ENCODE assay signal across 1 cellular context in the genomic region with DNA sequence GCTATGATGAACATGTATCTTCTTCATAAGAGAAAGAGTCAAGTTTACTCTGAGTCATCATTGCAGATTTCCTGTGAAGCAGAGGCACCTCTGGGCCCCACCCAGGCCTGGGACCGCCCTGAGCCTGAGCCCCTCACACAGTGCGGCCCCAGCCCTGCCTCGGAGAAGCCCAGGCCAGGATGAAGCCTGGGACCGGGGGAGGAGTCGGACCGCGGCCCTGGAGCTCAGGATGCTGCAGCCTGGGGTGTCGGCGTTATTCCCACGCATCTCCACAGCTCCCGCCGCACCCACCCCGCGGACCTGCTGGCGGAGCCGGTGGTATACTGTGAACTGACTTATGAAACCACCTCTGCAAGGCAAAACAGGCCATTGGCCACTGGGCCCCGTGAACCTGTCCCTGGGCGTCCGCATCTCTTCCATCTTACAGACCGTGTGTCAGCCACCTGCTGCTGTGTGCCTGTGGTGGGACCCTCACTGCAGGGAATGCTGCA.
TF ChIP-seq lines count a peak whose summit lies in the region.

No MANE protein-coding gene starts in this region.

TF ChIP-seq in H1, 55 proteins besides CTCF, POLR2A, EP300 and RAD21:
- TF ChIP-seq CBX8 (IDR thresholded peaks at IDR 0.05; ENCODE audit: borderline replicate concordance, low read depth, low read length): no peak
- no peak for TF ChIP-seq CREB1 (IDR thresholded peaks at IDR 0.05)
- TF ChIP-seq TAF7 (optimal IDR thresholded peaks at IDR 0.05; ENCODE audit: borderline replicate concordance, low read depth, low read length): no peak
- TF ChIP-seq TCF12 (IDR thresholded peaks at IDR 0.05; ENCODE audit: low read depth, low read length): no peak
